In the genomic region with DNA sequence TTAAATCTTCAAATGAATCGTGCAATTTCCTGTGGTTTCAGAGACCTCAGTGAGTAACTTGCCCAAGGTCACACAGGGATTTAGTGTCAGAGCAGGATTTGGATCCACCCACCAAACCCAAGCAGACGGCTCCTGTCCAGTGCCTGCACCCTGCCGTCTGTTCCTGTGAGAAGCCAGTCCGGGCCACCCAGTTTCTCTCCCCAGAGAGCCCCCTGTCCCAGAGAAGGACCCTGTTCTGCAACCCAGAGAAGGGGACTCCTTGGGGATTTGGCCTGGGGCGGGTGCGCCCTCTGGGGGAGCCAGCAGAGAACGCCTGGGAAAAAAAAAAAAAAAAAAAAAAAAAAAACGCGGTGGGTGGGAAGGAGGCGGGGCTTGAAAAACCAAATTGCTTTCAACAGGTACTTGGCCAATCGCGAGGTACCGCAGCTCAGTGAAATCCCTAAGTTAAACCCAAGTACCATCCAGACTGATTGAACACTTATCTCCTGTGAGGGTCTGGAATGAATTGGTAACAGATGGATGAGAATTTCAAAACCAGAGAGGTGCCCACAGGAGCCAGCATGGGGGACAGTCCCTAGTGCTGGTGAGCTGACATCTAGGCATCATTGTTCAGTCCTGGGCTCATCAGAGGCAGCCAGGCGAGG, we compare ENCODE assay signal across 8 cellular contexts. TPM values are rescaled to one million over a fixed set of nuclear protein-coding genes. Genes with fewer than 3 reads are reported as not detected.
A peak's percentile ranks its signal among the peaks of the same experiment; 100 is the strongest.
DNase-seq lines count a peak whose midpoint lies in the region; ATAC-seq and TF ChIP-seq lines count a peak whose summit lies in the region.

No MANE protein-coding gene starts in this region.

- peaks cover 8% of the 10 kb centered on the region for H3K36me3 Mint-ChIP-seq in activated CD4-positive, alpha-beta T cell treated with anti-CD3 and anti-CD28 coated beads for 36 hours (ENCODE audit: low read depth)
- H3K36me3 Mint-ChIP-seq in stimulated activated naive CD8-positive, alpha-beta T cell treated with anti-CD3 and anti-CD28 coated beads, Interleukin-15, Interleukin-2, amounts not matched to agents 100 ng/mL and 50 ng/mL, for 24 hours (ENCODE audit: low read depth): no peaks in the 10 kb centered on the region
- H3K36me3 Mint-ChIP-seq in immature natural killer cell: peaks cover 0 to 10% (median 0%) of the 10 kb centered on the region in 3 donors

- H3K27ac ChIP-seq in effector memory CD4-positive, alpha-beta T cell (ENCODE audit: insufficient read depth, low read length, poor library complexity, severe bottlenecking): no peak overlapping the region

- H3K4me3 ChIP-seq in NB4 (ENCODE audit: low read depth, low read length) (no peak overlapping the region), mucosa of descending colon (no peak overlapping the region)
- peak overlapping the region; percentile 23 for H3K4me3 ChIP-seq in effector memory CD4-positive, alpha-beta T cell (ENCODE audit: insufficient read depth, low read depth, low read length, poor library complexity, severe bottlenecking)

- ATAC-seq in activated CD4-positive, alpha-beta T cell treated with anti-CD3 and anti-CD28 coated beads for 36 hours: peak; percentile 76
- ATAC-seq in mucosa of descending colon: peak; percentile 53

- CTCF ChIA-PET in activated CD4-positive, alpha-beta T cell treated with anti-CD3 and anti-CD28 coated beads for 36 hours (lab: Charles Lee): interaction anchor here (0.6 to 4.0 kb wide), 9 partner anchors 12 to 192 kb away, joined by 3 to 24 read pairs (median 4); no protein-coding TSS in a partner anchor

- POLR2A ChIA-PET in activated CD4-positive, alpha-beta T cell treated with anti-CD3 and anti-CD28 coated beads for 36 hours (lab: Charles Lee): interaction anchor here (0.8 kb wide), 1 partner anchor 173 kb away, joined by 4 read pairs; no protein-coding TSS in a partner anchor

- H3K27me3 Mint-ChIP-seq in activated CD4-positive, alpha-beta T cell treated with anti-CD3 and anti-CD28 coated beads for 36 hours: no peaks in the 10 kb centered on the region
- H3K27me3 Mint-ChIP-seq in stimulated activated naive CD8-positive, alpha-beta T cell treated with anti-CD3 and anti-CD28 coated beads, Interleukin-15, Interleukin-2, amounts not matched to agents 100 ng/mL and 50 ng/mL, for 24 hours: no peaks in the 10 kb centered on the region
- H3K27me3 Mint-ChIP-seq in immature natural killer cell (ENCODE audit: low read depth in 3 of 3): peaks cover 0 to 3% (median 0%) of the 10 kb centered on the region in 3 donors

- H3K4me3 Mint-ChIP-seq in activated CD4-positive, alpha-beta T cell treated with anti-CD3 and anti-CD28 coated beads for 36 hours: peak overlapping the region; percentile 53
- peak overlapping the region; percentile 40 for H3K4me3 Mint-ChIP-seq in stimulated activated naive CD8-positive, alpha-beta T cell treated with anti-CD3 and anti-CD28 coated beads, Interleukin-15, Interleukin-2, amounts not matched to agents 100 ng/mL and 50 ng/mL, for 24 hours
- no peak overlapping the region for H3K4me3 Mint-ChIP-seq in immature natural killer cell

- H3K9me3 Mint-ChIP-seq in activated CD4-positive, alpha-beta T cell treated with anti-CD3 and anti-CD28 coated beads for 36 hours (ENCODE audit: low read depth): peaks cover 6% of the 10 kb centered on the region
- H3K9me3 Mint-ChIP-seq in stimulated activated naive CD8-positive, alpha-beta T cell treated with anti-CD3 and anti-CD28 coated beads, Interleukin-15, Interleukin-2, amounts not matched to agents 100 ng/mL and 50 ng/mL, for 24 hours: peaks cover 7% of the 10 kb centered on the region
- H3K9me3 Mint-ChIP-seq in immature natural killer cell: peaks cover 0 to 8% (median 2%) of the 10 kb centered on the region in 6 donors

- peaks cover 47% of the 10 kb centered on the region for H3K4me1 Mint-ChIP-seq in activated CD4-positive, alpha-beta T cell treated with anti-CD3 and anti-CD28 coated beads for 36 hours
- H3K4me1 Mint-ChIP-seq in stimulated activated naive CD8-positive, alpha-beta T cell treated with anti-CD3 and anti-CD28 coated beads, Interleukin-15, Interleukin-2, amounts not matched to agents 100 ng/mL and 50 ng/mL, for 24 hours (ENCODE audit: low read depth): peaks cover 32% of the 10 kb centered on the region
- peaks cover 2 to 8% of the 10 kb centered on the region in 2 donors for H3K4me1 Mint-ChIP-seq in immature natural killer cell

- H3K9me3 ChIP-seq in effector memory CD4-positive, alpha-beta T cell (ENCODE audit: control insufficient read depth, low read length): no peaks in the 10 kb centered on the region
- no peaks in the 10 kb centered on the region for H3K9me3 ChIP-seq in mucosa of descending colon

- H3K4me1 ChIP-seq in effector memory CD4-positive, alpha-beta T cell (ENCODE audit: control insufficient read depth, insufficient read depth, low read length, poor library complexity, severe bottlenecking): peaks cover 13% of the 10 kb centered on the region
- H3K4me1 ChIP-seq in mucosa of descending colon (ENCODE audit: low read depth): peaks cover 22% of the 10 kb centered on the region

- peak; percentile 4 for DNase-seq in NCI-H2107 treated with DMSO at 0.1 percent for 48 hours (lab: John Stamatoyannopoulos, UW; ENCODE audit: unreplicated experiment)
- DNase-seq in NCI-H2107 (lab: John Stamatoyannopoulos, UW): no peak
- peak; percentile 67 for DNase-seq in NB4 (ENCODE audit: low read depth)
- DNase-seq in activated CD4-positive, alpha-beta T cell treated with anti-CD3 and anti-CD28 coated beads for 36 hours: peak; percentile 65
- DNase-seq in effector memory CD4-positive, alpha-beta T cell: peak in 2 of 3 donors; percentile 6 to 34
- peak; percentile 45 to 70 (median 52) for DNase-seq in mucosa of descending colon
- DNase-seq in immature natural killer cell: no peak

- H3K27me3 ChIP-seq in effector memory CD4-positive, alpha-beta T cell (replicated peaks; ENCODE audit: control insufficient read depth, insufficient read depth, low read length, poor library complexity, severe bottlenecking): no peaks in the 10 kb centered on the region

- peak overlapping the region; percentile 72 for H3K27ac Mint-ChIP-seq in activated CD4-positive, alpha-beta T cell treated with anti-CD3 and anti-CD28 coated beads for 36 hours
- peak overlapping the region; percentile 27 for H3K27ac Mint-ChIP-seq in stimulated activated naive CD8-positive, alpha-beta T cell treated with anti-CD3 and anti-CD28 coated beads, Interleukin-15, Interleukin-2, amounts not matched to agents 100 ng/mL and 50 ng/mL, for 24 hours
- no peak overlapping the region for H3K27ac Mint-ChIP-seq in immature natural killer cell

- TF ChIP-seq CTCF in NB4 (IDR thresholded peaks at IDR 0.05; ENCODE audit: low read depth, low read length) (peak; percentile 61), mucosa of descending colon (IDR thresholded peaks at IDR 0.05) (peak; percentile 57)

- H3K36me3 ChIP-seq in effector memory CD4-positive, alpha-beta T cell (ENCODE audit: control insufficient read depth, insufficient read depth, low read length): no peaks in the 10 kb centered on the region
- H3K36me3 ChIP-seq in mucosa of descending colon (ENCODE audit: low read depth): no peaks in the 10 kb centered on the region

- no peak for TF ChIP-seq POLR2A in NB4 (IDR thresholded peaks at IDR 0.05; ENCODE audit: extremely low read depth, insufficient read length)

- intact Hi-C loops in activated CD4-positive, alpha-beta T cell treated with anti-CD3 and anti-CD28 coated beads for 36 hours (cut with DNase I, micrococcal nuclease): loop anchor here (1.0 to 2.0 kb wide), 3 partner anchors 143 to 254 kb away; a partner anchor contains a TSS
- intact Hi-C loops in mucosa of descending colon (cut with DNase I, micrococcal nuclease): no loop called here

RNA-seq across cellular contexts. Expression of a gene that starts 30.9 kb away (rescaled TPM):
- under 1 TPM; 0.19 to 0.30 TPM for total RNA-seq in activated CD4-positive, alpha-beta T cell treated with anti-CD3 and anti-CD28 coated beads for 36 hours
- total RNA-seq in mucosa of descending colon: 10 to 100 TPM in 1 of 3 donors, 1 to 10 TPM in 2; 3.8 to 50.3 (median 6.1) TPM
- not detected for polyA plus RNA-seq in immature natural killer cell

Comparison
In these comparisons a context has a peak if more than half of its experiments do, and no peak if none do; other contexts are left out.
1. DNase-seq: peak in NCI-H2107 treated with DMSO at 0.1 percent for 48 hours (single experiment), NB4 (single experiment), activated CD4-positive, alpha-beta T cell treated with anti-CD3 and anti-CD28 coated beads for 36 hours (single experiment), effector memory CD4-positive, alpha-beta T cell (2 of 3) and mucosa of descending colon (3 of 3); none in NCI-H2107 (single experiment) and immature natural killer cell (0 of 3).
2. H3K27ac Mint-ChIP-seq: peak in activated CD4-positive, alpha-beta T cell treated with anti-CD3 and anti-CD28 coated beads for 36 hours (single experiment) and stimulated activated naive CD8-positive, alpha-beta T cell treated with anti-CD3 and anti-CD28 coated beads, Interleukin-15, Interleukin-2, amounts not matched to agents 100 ng/mL and 50 ng/mL, for 24 hours (single experiment); none in immature natural killer cell (0 of 6).
3. H3K4me3 Mint-ChIP-seq: peak in activated CD4-positive, alpha-beta T cell treated with anti-CD3 and anti-CD28 coated beads for 36 hours (single experiment) and stimulated activated naive CD8-positive, alpha-beta T cell treated with anti-CD3 and anti-CD28 coated beads, Interleukin-15, Interleukin-2, amounts not matched to agents 100 ng/mL and 50 ng/mL, for 24 hours (single experiment); none in immature natural killer cell (0 of 5).
4. intact Hi-C loops: an anchor here in activated CD4-positive, alpha-beta T cell treated with anti-CD3 and anti-CD28 coated beads for 36 hours (1.0 to 2.0 kb wide); none called in mucosa of descending colon.